1 cellular context compared by ENCODE assay signal in genomic region chr18:77068890-77069312, GRCh38.
TF ChIP-seq lines count a peak whose summit lies in the region.

No MANE protein-coding gene starts in this region.

TF ChIP-seq in HepG2, 621 proteins besides CTCF, POLR2A, EP300 and RAD21 (continued from another document):
- TF ChIP-seq ZNF687 (CRISPR knock-in tag; IDR thresholded peaks at IDR 0.05) (peak; percentile 39; the same call in 1 of the 2 replicates), ZNF30 (CRISPR knock-in tag; IDR thresholded peaks at IDR 0.05) (no peak), ZMYM4 (CRISPR knock-in tag; IDR thresholded peaks at IDR 0.05) (peak; percentile 41; the same call in 1 of the 2 replicates), ZBTB33 (CRISPR knock-in tag; IDR thresholded peaks at IDR 0.05) (0 out of 2 replicates have a peak, but pooled peaks have one; percentile 21), ZBTB21 (CRISPR knock-in tag; IDR thresholded peaks at IDR 0.05) (0 out of 2 replicates have a peak, but pooled peaks have one; percentile 41), EED (CRISPR knock-in tag; IDR thresholded peaks at IDR 0.05) (no peak), ZNF770 (CRISPR knock-in tag; IDR thresholded peaks at IDR 0.05) (0 out of 2 replicates have a peak, but pooled peaks have one; percentile 15), KLF15 (CRISPR knock-in tag; IDR thresholded peaks at IDR 0.05; ENCODE audit: borderline replicate concordance) (no peak), NR2F6 (IDR thresholded peaks at IDR 0.05) (peak; percentile 37; the same call in 1 of the 2 replicates), NR2F6 (CRISPR knock-in tag; IDR thresholded peaks at IDR 0.05) (0 out of 2 replicates have a peak, but pooled peaks have one; percentile 28), ZNF674 (CRISPR knock-in tag; IDR thresholded peaks at IDR 0.05; ENCODE audit: low read depth) (no peak), CCAR2 (optimal IDR thresholded peaks at IDR 0.05; ENCODE audit: low read depth, low read length) (no peak), TBX2 (CRISPR knock-in tag; IDR thresholded peaks at IDR 0.05; ENCODE audit: borderline replicate concordance) (peak; percentile 19; the same call in 1 of the 2 replicates), MIER2 (CRISPR knock-in tag; IDR thresholded peaks at IDR 0.05) (no peak), ZBTB10 (CRISPR knock-in tag; IDR thresholded peaks at IDR 0.05; ENCODE audit: borderline replicate concordance) (0 out of 2 replicates have a peak, but pooled peaks have one; percentile 48), ARID2 (CRISPR knock-in tag; IDR thresholded peaks at IDR 0.05; ENCODE audit: borderline replicate concordance) (no peak), CREB3 (CRISPR knock-in tag; IDR thresholded peaks at IDR 0.05) (no peak), HDAC1 (CRISPR knock-in tag; IDR thresholded peaks at IDR 0.05) (no peak), ZNF839 (CRISPR knock-in tag; IDR thresholded peaks at IDR 0.05; ENCODE audit: borderline replicate concordance) (no peak), POGZ (CRISPR knock-in tag; IDR thresholded peaks at IDR 0.05) (0 out of 2 replicates have a peak, but pooled peaks have one; percentile 37), ZNF629 (CRISPR knock-in tag; conservative IDR thresholded peaks at IDR 0.05) (no peak), ZNF296 (CRISPR knock-in tag; conservative IDR thresholded peaks at IDR 0.05) (no peak), PAXIP1 (CRISPR knock-in tag; conservative IDR thresholded peaks at IDR 0.05) (peak; percentile 59), ZFAT (CRISPR knock-in tag; conservative IDR thresholded peaks at IDR 0.05) (no peak), NR2F1 (CRISPR knock-in tag; IDR thresholded peaks at IDR 0.05) (0 out of 4 replicates have a peak, but pooled peaks of 1 of the 2 experiments have one; percentile 21), ZFY (CRISPR knock-in tag; IDR thresholded peaks at IDR 0.05) (no peak)
